Comparison of ENCODE assay signal across 26 cellular contexts in the genomic region with DNA sequence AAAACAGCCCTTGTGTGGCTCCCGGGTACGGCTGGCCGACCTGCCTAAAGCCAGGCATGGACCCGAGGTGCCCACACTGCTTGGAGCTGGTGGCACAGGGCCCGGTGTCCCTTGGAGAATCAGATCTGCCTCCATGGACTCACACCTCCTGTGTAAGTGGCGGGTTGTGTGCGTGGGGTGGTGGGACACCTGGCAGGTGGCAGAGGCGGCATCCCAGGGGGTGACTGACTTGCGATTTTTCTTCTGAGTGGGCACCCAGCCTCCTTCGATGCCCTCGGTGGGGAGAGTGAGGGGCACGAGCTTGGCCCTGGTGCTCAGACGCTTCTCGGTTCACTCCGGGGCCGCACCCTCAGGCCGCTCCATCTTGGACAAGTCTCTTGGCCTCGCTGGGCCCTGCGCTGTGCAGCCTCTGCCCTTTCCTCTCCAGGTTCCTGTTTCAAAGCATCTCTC.
"Had no signal": no experiment of that assay in that cellular context is flagged by ENCODE, and none has a peak within 500 bp of the region (broad histone marks: within the 10 kb centered on the region; RNA-seq: fewer than 3 reads in every experiment).

No MANE protein-coding gene starts in this region.

- H3K27me3 ChIP-seq: pancreas, right lobe of liver, testis, thyroid gland, upper lobe of left lung had no signal

- H3K4me1 ChIP-seq: pancreas, right lobe of liver had no signal

- DNase-seq: hypothalamus; immature natural killer cell; kidney; left ventricle myocardium inferior; mesendoderm; naive B cell; natural killer cell; nucleus accumbens; pancreas; posterior cingulate gyrus; right lobe of liver; stimulated activated CD4-positive, alpha-beta T cell treated with anti-CD3 and anti-CD28 coated beads, Interleukin-12 subunit alpha, Interleukin-12 subunit beta, amount 100 ng/mL, for 4 hours; stimulated activated CD4-positive, alpha-beta T cell treated with anti-CD3 and anti-CD28 coated beads, Interleukin-15, amount 100 ng/mL, for 24 hours; stimulated activated CD4-positive, alpha-beta T cell treated with anti-CD3 and anti-CD28 coated beads, Interleukin-2, amount 100 ng/mL, for 24 hours; stimulated activated CD4-positive, alpha-beta T cell treated with anti-CD3 and anti-CD28 coated beads, Interleukin-4, amount 100 ng/mL, for 1 hour; stimulated activated naive B cell treated with anti-CD40 and anti-IgM and Interleukin-4, amounts not matched to agents 10 μg/mL and 1 μg/mL and 100 μg/mL, for 72 hours; stimulated activated naive CD8-positive, alpha-beta T cell treated with anti-CD3 and anti-CD28 coated beads, Interleukin-15, Interleukin-2, amounts not matched to agents 100 U/mL and 50 U/mL, for 24 hours; stomach; testis; thyroid gland; transverse colon had no signal

- FAIRE-seq: islet of Langerhans, kidney, pancreas had no signal

- H3K36me3 ChIP-seq: left ventricle myocardium inferior, pancreas, right lobe of liver, stomach, thyroid gland, transverse colon, upper lobe of left lung had no signal

- H3K9me3 ChIP-seq: left ventricle myocardium inferior, pancreas, psoas muscle, right lobe of liver, stomach, testis, thyroid gland, transverse colon, upper lobe of left lung had no signal

- H3K27ac ChIP-seq: left ventricle myocardium inferior, pancreas, psoas muscle, right lobe of liver, skin epidermis, stomach, testis, thyroid gland, transverse colon, upper lobe of left lung had no signal

- H3K4me3 ChIP-seq: left ventricle myocardium inferior, lung, pancreas, psoas muscle, right lobe of liver, skin epidermis, stomach, testis, thyroid gland, transverse colon, upper lobe of left lung had no signal

- ATAC-seq: natural killer cell; pancreas; psoas muscle; right lobe of liver; stimulated activated naive B cell treated with anti-CD40 and anti-IgM and Interleukin-4, amounts not matched to agents 10 μg/mL and 1 μg/mL and 100 μg/mL, for 72 hours; stimulated activated naive CD8-positive, alpha-beta T cell treated with anti-CD3 and anti-CD28 coated beads, Interleukin-15, Interleukin-2, amounts not matched to agents 100 U/mL and 50 U/mL, for 24 hours had no signal
